ENCODE assay signal across 3 cellular contexts in the genomic region with DNA sequence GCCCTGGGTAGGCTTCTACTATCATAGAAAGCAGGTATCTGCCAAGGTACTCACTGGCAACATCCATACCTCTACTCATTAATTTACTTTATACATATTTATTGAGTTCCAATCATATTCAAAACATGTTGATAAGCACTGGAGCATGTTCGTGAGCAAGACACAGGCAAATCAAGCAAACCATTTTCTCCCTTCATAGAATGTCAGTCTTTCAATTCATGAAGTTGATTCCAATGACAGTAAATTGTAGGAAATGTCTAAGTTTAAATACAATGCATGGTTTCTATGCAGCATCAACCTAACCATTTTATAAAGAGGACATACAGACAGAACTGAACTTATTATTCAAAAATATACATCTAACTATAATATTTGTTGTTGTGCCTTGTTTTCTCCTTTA.
"Had no signal": no experiment of that assay in that cellular context is flagged by ENCODE, and none has a peak within 500 bp of the region (broad histone marks: within the 10 kb centered on the region; RNA-seq: fewer than 3 reads in every experiment).

No MANE protein-coding gene starts in this region.

- ATAC-seq: GM12878 had no signal

- H3K4me3 ChIP-seq: GM12878 had no signal

- DNase-seq: GDM1, GF-D8 had no signal
